7 cellular contexts compared by ENCODE assay signal in the genomic region with DNA sequence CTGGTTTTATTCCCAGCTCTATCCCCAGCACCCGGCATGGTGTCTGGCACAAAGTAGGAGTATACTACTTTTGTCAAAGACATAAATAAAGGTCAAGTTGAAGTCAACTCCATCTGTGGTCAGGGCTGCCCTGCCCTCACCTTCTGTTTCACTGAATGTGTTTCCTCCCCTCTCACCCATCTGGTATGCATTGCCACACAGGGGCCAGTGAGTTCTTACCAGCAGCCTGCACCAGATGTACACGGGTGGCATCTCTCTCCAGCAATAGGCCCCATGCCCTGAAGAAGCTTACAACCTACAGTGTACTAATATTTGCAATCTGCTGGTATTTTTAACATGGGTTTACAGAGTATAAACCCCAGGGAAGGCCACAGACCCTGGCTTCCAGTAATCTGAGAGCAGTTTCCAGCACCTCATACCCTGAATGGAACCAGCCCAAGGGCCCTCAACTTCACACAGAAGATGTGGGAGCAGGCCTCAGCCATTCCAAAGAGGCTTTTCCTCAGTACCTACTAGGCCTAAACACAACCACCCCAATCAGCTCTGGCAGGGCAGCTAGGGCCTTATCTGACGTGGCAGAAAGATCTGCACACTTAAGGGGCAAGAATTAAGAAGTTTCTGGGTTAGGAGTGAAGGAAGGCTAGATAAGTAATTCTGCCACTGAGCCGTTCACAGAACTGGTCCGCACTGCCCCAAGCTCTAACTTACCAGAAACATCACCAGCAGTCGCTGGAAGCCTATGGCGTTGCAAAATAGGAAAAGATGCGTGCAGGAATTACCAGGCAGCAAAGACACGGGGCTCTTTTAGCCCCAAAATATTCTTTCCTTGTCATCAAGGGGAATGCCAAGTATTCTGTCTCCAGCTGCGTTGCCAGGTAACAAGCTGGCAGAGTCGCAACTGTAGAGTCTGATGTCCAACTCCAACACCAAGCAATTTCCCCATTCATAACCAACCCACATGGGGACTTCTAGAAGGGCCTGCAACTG. TPM values are rescaled to one million over a fixed set of nuclear protein-coding genes. Genes with fewer than 3 reads are reported as not detected.
DNase-seq lines count a peak whose midpoint lies in the region; ATAC-seq, FAIRE-seq and TF ChIP-seq lines count a peak whose summit lies in the region.

No MANE protein-coding gene starts in this region.

- H3K79me2 ChIP-seq in GM12878 (ENCODE audit: control insufficient read depth, insufficient read depth, low read length), result peaks cover 62% of the 10 kb centered on the region

- H2AFZ ChIP-seq in GM12878 (ENCODE audit: control insufficient read depth, low read depth, low read length), result peak overlapping the region; percentile 26

- TF ChIP-seq POLR2A in GM12878 (IDR thresholded peaks at IDR 0.05; ENCODE audit: low read depth, low read length), result no peak

- H3K27me3 ChIP-seq in GM12878 (replicated peaks in 1 of 2; ENCODE audit: control insufficient read depth in 2 of 2, insufficient read depth in 2 of 2, low read length in 1 of 2) (no peaks in the 10 kb centered on the region), liver (ENCODE audit: control insufficient read depth in 4 of 4, insufficient read depth in 4 of 4, low read length in 3 of 4) (no peaks in the 10 kb centered on the region)

- CTCF ChIA-PET in GM12878 (lab: Yijun Ruan, JAX), result interaction anchor here (0.7 to 2.9 kb wide), 16 partner anchors 12 to 339 kb away, joined by 3 to 13 read pairs (median 4); no protein-coding TSS in a partner anchor

- in situ Hi-C loops in G401 (cut with HindIII; ENCODE audit: low sequenced_read_pairs), result no loop called here
- in situ Hi-C loops in GM12878 (cut with MboI), result loop anchor here (10.0 kb wide), 1 partner anchor 345 kb away; a partner anchor contains a TSS

- TF ChIP-seq EP300 in GM12878 (IDR thresholded peaks at IDR 0.05; ENCODE audit: borderline replicate concordance in 1 of 2, control insufficient read depth in 1 of 2, low read depth in 2 of 2, low read length in 2 of 2), result 0 out of 4 replicates have a peak, but pooled peaks of 1 of the 2 experiments have one; percentile 23

- DNase-seq in G401 (ENCODE audit: low spot score), result peak; percentile 68
- DNase-seq in M059J (ENCODE audit: low read depth), result peak; percentile 71
- DNase-seq in GM12878 (ENCODE audit: low read depth, low spot score), result no peak
- no peak for DNase-seq in stimulated activated CD4-positive, alpha-beta T cell treated with anti-CD3 and anti-CD28 coated beads, Interleukin-4, amount 100 ng/mL, for 4 hours

- H3K4me2 ChIP-seq in GM12878 (ENCODE audit: control insufficient read depth, insufficient read depth), result peak overlapping the region; percentile 94

- H4K20me1 ChIP-seq in GM12878 (ENCODE audit: control insufficient read depth, insufficient read depth), result no peaks in the 10 kb centered on the region

- H3K9ac ChIP-seq in GM12878 (ENCODE audit: control insufficient read depth, insufficient read depth, low read length) (peak overlapping the region; percentile 88), liver (ENCODE audit: low read depth in 1 of 2, low read length in 2 of 2) (no peak overlapping the region)

- 38% methylated on average over 11 of the region's 11 CpGs for WGBS in GM12878 (ENCODE audit: insufficient coverage, insufficient replicate concordance, low lambda C conversion rate, missing lambda C conversion rate)
- 59% methylated on average over 11 of the region's 11 CpGs for WGBS in liver

- POLR2A ChIA-PET in GM12878 (lab: Charles Lee), result interaction anchor here (0.5 to 2.7 kb wide), 16 partner anchors 29 to 253 kb away, joined by 3 to 13 read pairs (median 4); a partner anchor contains a TSS

- RAD21 ChIA-PET in GM12878 (lab: Charles Lee; ENCODE audit: unreplicated experiment), result interaction anchor here (0.7 to 2.2 kb wide), 10 partner anchors 18 to 202 kb away, joined by 3 to 10 read pairs (median 4); a partner anchor contains a TSS

- SMC1A ChIA-PET in GM12878 (lab: Charles Lee; ENCODE audit: uncharacterized antibody, unreplicated experiment), result interaction anchor here (0.5 to 2.7 kb wide), 13 partner anchors 41 to 206 kb away, joined by 3 to 10 read pairs (median 3); a partner anchor contains a TSS

- TSS peak; percentile 67 for BruUV-seq in GM12878 (replicated peaks; lab: Mats Ljungman, UMichigan)

- peak overlapping the region; percentile 79 for H3K4me3 ChIP-seq in GM12878
- peak overlapping the region in 2 of 3 donors; percentile 20 to 90 for H3K4me3 ChIP-seq in liver (ENCODE audit: low read depth in 1 of 3, low read length in 3 of 3)

- H3K4me1 ChIP-seq in GM12878 (ENCODE audit: control insufficient read depth, insufficient read depth, low read length), result peaks cover 52% of the 10 kb centered on the region
- H3K4me1 ChIP-seq in liver (ENCODE audit: control insufficient read depth in 4 of 4, insufficient read depth in 4 of 4, low read length in 3 of 4), result peaks cover 20 to 67% (median 34%) of the 10 kb centered on the region in 4 donors

- H3K27ac ChIP-seq in GM12878 (ENCODE audit: control insufficient read depth, insufficient read depth), result peak overlapping the region; percentile 91
- peak overlapping the region; percentile 96 to 98 for H3K27ac ChIP-seq in liver (ENCODE audit: low read depth in 1 of 2, low read length in 2 of 2)
- H3K27ac ChIP-seq in temporal lobe (ENCODE audit: low read depth, low read length), result peak overlapping the region; percentile 97

- no peaks in the 10 kb centered on the region for H3K9me3 ChIP-seq in GM12878 (replicated peaks; ENCODE audit: control insufficient read depth, insufficient read depth, low read length)
- no peaks in the 10 kb centered on the region for H3K9me3 ChIP-seq in liver (ENCODE audit: control insufficient read depth in 4 of 4, low read length in 3 of 4)

- TF ChIP-seq CTCF in GM12878 (IDR thresholded peaks at IDR 0.05 in 2 of 3, conservative IDR thresholded peaks at IDR 0.05 in 1 of 3; ENCODE audit: control insufficient read depth in 2 of 3, extremely low read depth in 1 of 3, insufficient read depth in 1 of 3, low read depth in 3 of 3, low read length in 3 of 3) (no peak), liver (IDR thresholded peaks at IDR 0.05; ENCODE audit: low read depth, low read length, missing input control) (no peak)

- intact Hi-C loops in GM12878 (cut with micrococcal nuclease; ENCODE audit: unreplicated experiment), result loop anchor here (5.0 kb wide), 3 partner anchors 63 to 132 kb away; a partner anchor contains a TSS

- no peak for FAIRE-seq in GM12878 (lab: Jason Lieb, UNC)

- no peak for TF ChIP-seq RAD21 in GM12878 (IDR thresholded peaks at IDR 0.05; ENCODE audit: insufficient read depth, low read depth, low read length)
- TF ChIP-seq RAD21 in liver (IDR thresholded peaks at IDR 0.05), result no peak

- H3K36me3 ChIP-seq in GM12878 (ENCODE audit: control insufficient read depth in 2 of 2, insufficient read depth in 2 of 2, low read length in 1 of 2), result no peaks in the 10 kb centered on the region
- H3K36me3 ChIP-seq in liver (ENCODE audit: control insufficient read depth in 4 of 4, insufficient read depth in 3 of 4, low read depth in 1 of 4, low read length in 3 of 4), result no peaks in the 10 kb centered on the region

- peak; percentile 15 for ATAC-seq in GM12878
- no peak for ATAC-seq in HG02870 (IDR thresholded peaks at IDR 0.05; ENCODE audit: unreplicated experiment)

TF ChIP-seq in GM12878, 131 proteins besides CTCF, POLR2A, EP300 and RAD21 (continues in another document):
- peak; percentile 27; the same call in 1 of the 2 replicates for TF ChIP-seq SIN3A (IDR thresholded peaks at IDR 0.05; ENCODE audit: low read depth, low read length)
- peak; percentile 45 for TF ChIP-seq RUNX3 (IDR thresholded peaks at IDR 0.05; ENCODE audit: low read length)
- TF ChIP-seq, protein P1, sequence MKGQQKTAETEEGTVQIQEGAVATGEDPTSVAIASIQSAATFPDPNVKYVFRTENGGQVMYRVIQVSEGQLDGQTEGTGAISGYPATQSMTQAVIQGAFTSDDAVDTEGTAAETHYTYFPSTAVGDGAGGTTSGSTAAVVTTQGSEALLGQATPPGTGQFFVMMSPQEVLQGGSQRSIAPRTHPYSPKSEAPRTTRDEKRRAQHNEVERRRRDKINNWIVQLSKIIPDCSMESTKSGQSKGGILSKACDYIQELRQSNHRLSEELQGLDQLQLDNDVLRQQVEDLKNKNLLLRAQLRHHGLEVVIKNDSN (IDR thresholded peaks at IDR 0.05; ENCODE audit: borderline replicate concordance, extremely low read length, insufficient read depth, low read depth, low read length), result no peak

TF ChIP-seq in liver, 16 proteins besides CTCF, POLR2A, EP300 and RAD21 (continues in another document):
- TF ChIP-seq GABPA (IDR thresholded peaks at IDR 0.05 in 1 of 2, conservative IDR thresholded peaks at IDR 0.05 in 1 of 2) (no peak), RXRA (IDR thresholded peaks at IDR 0.05) (no peak), FOXA1 (IDR thresholded peaks at IDR 0.05) (no peak), HNF4A (conservative IDR thresholded peaks at IDR 0.05) (peak; percentile 31 to 36)

RNA-seq across cellular contexts. Expression of a gene that starts 2.1 kb away (rescaled TPM):
- total RNA-seq in G401 (2014; rRNA removed; shearing (Covaris generic)), result 46.2 and 52.9 TPM in 2 replicates
- 69.8 and 78.0 TPM in 2 replicates for total RNA-seq in M059J (2014; rRNA removed; shearing (Covaris generic))
- total RNA-seq in GM12878 (2013; cell fraction: nucleolus; rRNA removed), result 49.5 and 49.8 TPM in 2 replicates
- total RNA-seq in GM12878 (2014; rRNA removed) (272 and 292 TPM in 2 replicates), GM12878 (2014; rRNA removed; fragmentation: Illumina TruSeq; extraction: Trizol) (164 and 165 TPM in 2 replicates), GM12878 (2021) (271 and 294 TPM in 2 replicates), liver (100 to 1,000 TPM; 149 to 318 TPM), temporal lobe (64.4 TPM)
- 58.3 TPM for polyA plus RNA-seq in GM12878 (2011; ENCODE audit: low read depth)
- polyA plus RNA-seq in GM12878 (2011; rRNA removed) (130 and 247 TPM in 2 replicates), GM12878 (2014; fragmentation: Illumina TruSeq; extraction: Trizol) (143 and 238 TPM in 2 replicates), GM12878 (2014; fragmentation: Nextera tagmentation; extraction: Ambion mirVana) (10 to 100 TPM in 1 of 2 experiments, 1 to 10 TPM in 1; 2.3 to 15.4 TPM), GM12878 (2014; rRNA removed) (225 and 254 TPM in 2 replicates), GM12878 (2016; fragmentation: Nextera tagmentation; extraction: Ambion mirVana) (100 to 1,000 TPM; 318 to 358 TPM), liver (100 to 1,000 TPM; 278 to 339 TPM)
- 206 and 263 TPM in 2 replicates for polyA plus RNA-seq in GM12878 (2011; cell fraction: cytosol; rRNA removed)
- polyA plus RNA-seq in GM12878 (2011; cell fraction: nucleus; rRNA removed), result 176 and 184 TPM in 2 replicates
- 143 and 156 TPM in 2 replicates for polyA plus RNA-seq in GM12878 (2012)
- polyA minus RNA-seq in GM12878 (2011; rRNA and poly(A)+ RNA removed), result 164 and 240 TPM in 2 replicates
- 90.0 and 92.1 TPM in 2 replicates for polyA minus RNA-seq in GM12878 (2011; cell fraction: cytosol; rRNA and poly(A)+ RNA removed)
- polyA minus RNA-seq in GM12878 (2011; cell fraction: nucleus; rRNA and poly(A)+ RNA removed), result 22.4 and 26.4 TPM in 2 replicates

Comparison
In these comparisons a context has a peak if more than half of its experiments do, and no peak if none do; other contexts are left out.
1. DNase-seq: peak in G401 (single experiment) and M059J (single experiment); none in GM12878 (single experiment) and stimulated activated CD4-positive, alpha-beta T cell treated with anti-CD3 and anti-CD28 coated beads, Interleukin-4, amount 100 ng/mL, for 4 hours (0 of 2).
2. Peak in every context shown above with its lines, with median percentiles within 50 percentile points of each other: H3K27ac ChIP-seq.